ENCODE assay signal across 23 cellular contexts in genomic region chr3:58180099-58180880, GRCh38. TPM values are rescaled to one million over a fixed set of nuclear protein-coding genes. Genes with fewer than 3 reads are reported as not detected.
DNase-seq lines count a peak whose midpoint lies in the region; ATAC-seq, FAIRE-seq and TF ChIP-seq lines count a peak whose summit lies in the region.
"Had no signal": no experiment of that assay in that cellular context is flagged by ENCODE, and none has a peak within 500 bp of the region (broad histone marks: within the 10 kb centered on the region; RNA-seq: fewer than 3 reads in every experiment).

No MANE protein-coding gene starts in this region.

- CTCF ChIA-PET in GM12878 (lab: Yijun Ruan, JAX) = interaction anchor here (0.6 to 18.5 kb wide), 6 partner anchors 9 to 238 kb away, joined by 3 to 503 read pairs (median 15); partner anchors contain the start of genes FLNB, HTD2 and RPP14

- H3K9me3 ChIP-seq in GM12878 (replicated peaks; ENCODE audit: control insufficient read depth, insufficient read depth, low read length) = no peaks in the 10 kb centered on the region
- no peaks in the 10 kb centered on the region for H3K9me3 ChIP-seq in spleen
- no peaks in the 10 kb centered on the region for H3K9me3 ChIP-seq in uterus
- H3K9me3 ChIP-seq: BE2C, HAP-1 had no signal

- H3K4me1 ChIP-seq in GM12878 (ENCODE audit: control insufficient read depth, insufficient read depth, low read length) = peaks cover 14% of the 10 kb centered on the region
- H3K4me1 ChIP-seq in spleen = peaks cover 3 to 36% (median 29%) of the 10 kb centered on the region in 6 donors
- H3K4me1 ChIP-seq in uterus = peaks cover 0 to 10% of the 10 kb centered on the region in 2 donors
- H3K4me1 ChIP-seq: BE2C, HAP-1 had no signal

- no peaks in the 10 kb centered on the region for H3K79me2 ChIP-seq in GM12878 (ENCODE audit: control insufficient read depth, insufficient read depth, low read length)

- H3K27me3 Mint-ChIP-seq in natural killer cell treated with Interleukin-12 subunit alpha and Interleukin-12 subunit beta and Interleukin-15 and Interleukin-18, amount 100 ng/mL, for 72 hours = peaks cover 0 to 15% of the 10 kb centered on the region in 2 donors
- peaks cover 0 to 5% of the 10 kb centered on the region in 2 donors for H3K27me3 Mint-ChIP-seq in natural killer cell (ENCODE audit: low read depth in 2 of 2)
- peaks cover 35% of the 10 kb centered on the region for H3K27me3 Mint-ChIP-seq in nephron progenitor cell (ENCODE audit: low read depth, poor library complexity)
- H3K27me3 Mint-ChIP-seq: CD4-positive, alpha-beta memory T cell had no signal

- H4K20me1 ChIP-seq in GM12878 (ENCODE audit: control insufficient read depth, insufficient read depth) = no peaks in the 10 kb centered on the region

- no peaks in the 10 kb centered on the region for H3K27me3 ChIP-seq in GM12878 (replicated peaks in 1 of 2; ENCODE audit: control insufficient read depth in 2 of 2, insufficient read depth in 2 of 2, low read length in 1 of 2)
- peaks cover 0 to 15% (median 0%) of the 10 kb centered on the region in 7 donors for H3K27me3 ChIP-seq in spleen (replicated peaks in 1 of 7)
- H3K27me3 ChIP-seq in uterus = no peaks in the 10 kb centered on the region
- H3K27me3 ChIP-seq: BE2C had no signal

- TF ChIP-seq EP300 in GM12878 (IDR thresholded peaks at IDR 0.05; ENCODE audit: borderline replicate concordance in 1 of 2, control insufficient read depth in 1 of 2, low read depth in 2 of 2, low read length in 2 of 2) = no peak

- RAD21 ChIA-PET in GM12878 (lab: Charles Lee; ENCODE audit: unreplicated experiment) = interaction anchor here (1.1 kb wide), 1 partner anchor 182 kb away, joined by 3 read pairs; no protein-coding TSS in a partner anchor

- TF ChIP-seq POLR2A in GM12878 (IDR thresholded peaks at IDR 0.05; ENCODE audit: low read depth, low read length) (no peak), spleen (IDR thresholded peaks at IDR 0.05) (no peak), uterus (IDR thresholded peaks at IDR 0.05) (no peak)

- H3K4me3 Mint-ChIP-seq in natural killer cell treated with Interleukin-12 subunit alpha and Interleukin-12 subunit beta and Interleukin-15 and Interleukin-18, amount 100 ng/mL, for 72 hours = no peak overlapping the region
- H3K4me3 Mint-ChIP-seq in natural killer cell = no peak overlapping the region
- no peak overlapping the region for H3K4me3 Mint-ChIP-seq in nephron progenitor cell
- H3K4me3 Mint-ChIP-seq: HFFc6 had no signal

- no peak for TF ChIP-seq RAD21 in GM12878 (IDR thresholded peaks at IDR 0.05; ENCODE audit: insufficient read depth, low read depth, low read length)

- POLR2A ChIA-PET in GM12878 (lab: Charles Lee) = interaction anchor here (0.5 kb wide), 2 partner anchors 64 to 191 kb away, joined by 3 to 4 read pairs; no protein-coding TSS in a partner anchor

- H2AFZ ChIP-seq in GM12878 (ENCODE audit: control insufficient read depth, low read depth, low read length) = no peak overlapping the region

- H3K9ac ChIP-seq in GM12878 (ENCODE audit: control insufficient read depth, insufficient read depth, low read length) = no peak overlapping the region

- BruUV-seq in GM12878 (replicated peaks; lab: Mats Ljungman, UMichigan) = no TSS peak

- DNase-seq in natural killer cell treated with Interleukin-12 subunit alpha and Interleukin-12 subunit beta and Interleukin-15 and Interleukin-18, amount 100 ng/mL, for 72 hours (ENCODE audit: low spot score) = peak; percentile 59
- DNase-seq in natural killer cell = no peak
- no peak for DNase-seq in GM12878 (ENCODE audit: low read depth, low spot score)
- DNase-seq in myocyte (ENCODE audit: low read depth) = peak; percentile 77
- peak; percentile 72 for DNase-seq in spleen
- no peak for DNase-seq in nephron progenitor cell
- DNase-seq in uterus = no peak
- DNase-seq: BE2C; CD4-positive, alpha-beta memory T cell; DMS153; DMS79 treated with DMSO at 0.1 percent for 48 hours; EL; HFFc6 had no signal

- peaks cover 7% of the 10 kb centered on the region in 2 donors for H3K4me1 Mint-ChIP-seq in natural killer cell treated with Interleukin-12 subunit alpha and Interleukin-12 subunit beta and Interleukin-15 and Interleukin-18, amount 100 ng/mL, for 72 hours (ENCODE audit: low read depth in 2 of 2)
- H3K4me1 Mint-ChIP-seq in natural killer cell (peaks cover 0 to 12% of the 10 kb centered on the region in 2 donors), nephron progenitor cell (peaks cover 5% of the 10 kb centered on the region)

- TF ChIP-seq CTCF in natural killer cell (IDR thresholded peaks at IDR 0.05) = no peak
- TF ChIP-seq CTCF in GM12878 (IDR thresholded peaks at IDR 0.05 in 2 of 3, conservative IDR thresholded peaks at IDR 0.05 in 1 of 3; ENCODE audit: control insufficient read depth in 2 of 3, extremely low read depth in 1 of 3, insufficient read depth in 1 of 3, low read depth in 3 of 3, low read length in 3 of 3) = no peak
- no peak for TF ChIP-seq CTCF in spleen (IDR thresholded peaks at IDR 0.05 in 8 of 11, conservative IDR thresholded peaks at IDR 0.05 in 3 of 11)
- TF ChIP-seq CTCF in nephron progenitor cell (IDR thresholded peaks at IDR 0.05) = no peak
- no peak for TF ChIP-seq CTCF in uterus (IDR thresholded peaks at IDR 0.05)

- SMC1A ChIA-PET in GM12878 (lab: Charles Lee; ENCODE audit: uncharacterized antibody, unreplicated experiment) = interaction anchor here (1.0 to 1.7 kb wide), 4 partner anchors 34 to 358 kb away, joined by 3 to 6 read pairs (median 3); partner anchors contain the start of genes HTD2 and RPP14

- H3K4me3 ChIP-seq in GM12878 (no peak overlapping the region), spleen (no peak overlapping the region), uterus (no peak overlapping the region)
- H3K4me3 ChIP-seq: HAP-1 had no signal

- intact Hi-C loops in natural killer cell (cut with micrococcal nuclease) = no loop called here
- intact Hi-C loops in GM12878 (cut with micrococcal nuclease; ENCODE audit: unreplicated experiment) = no loop called here
- intact Hi-C loops in spleen (cut with DNase I; ENCODE audit: low total_unique reads) = no loop called here
- intact Hi-C loops in uterus (cut with DNase I; ENCODE audit: low total_unique reads) = no loop called here

- ATAC-seq in natural killer cell treated with Interleukin-12 subunit alpha and Interleukin-12 subunit beta and Interleukin-15 and Interleukin-18, amount 100 ng/mL, for 72 hours = no peak
- ATAC-seq in natural killer cell (no peak), GM12878 (no peak), esophagus mucosa (no peak)

- H3K4me2 ChIP-seq in GM12878 (ENCODE audit: control insufficient read depth, insufficient read depth) = no peak overlapping the region

- no peaks in the 10 kb centered on the region for H3K9me3 Mint-ChIP-seq in natural killer cell treated with Interleukin-12 subunit alpha and Interleukin-12 subunit beta and Interleukin-15 and Interleukin-18, amount 100 ng/mL, for 72 hours
- H3K9me3 Mint-ChIP-seq in natural killer cell (no peaks in the 10 kb centered on the region), nephron progenitor cell (no peaks in the 10 kb centered on the region)
- H3K9me3 Mint-ChIP-seq: CD4-positive, alpha-beta memory T cell; HFFc6 had no signal

- H3K36me3 ChIP-seq in GM12878 (ENCODE audit: control insufficient read depth in 2 of 2, insufficient read depth in 2 of 2, low read length in 1 of 2) = no peaks in the 10 kb centered on the region
- no peaks in the 10 kb centered on the region for H3K36me3 ChIP-seq in spleen
- H3K36me3 ChIP-seq in uterus = no peaks in the 10 kb centered on the region
- H3K36me3 ChIP-seq: BE2C, HAP-1 had no signal

- no peaks in the 10 kb centered on the region for H3K36me3 Mint-ChIP-seq in natural killer cell treated with Interleukin-12 subunit alpha and Interleukin-12 subunit beta and Interleukin-15 and Interleukin-18, amount 100 ng/mL, for 72 hours
- no peaks in the 10 kb centered on the region for H3K36me3 Mint-ChIP-seq in natural killer cell
- H3K36me3 Mint-ChIP-seq in nephron progenitor cell (ENCODE audit: low read depth) = no peaks in the 10 kb centered on the region
- H3K36me3 Mint-ChIP-seq: CD4-positive, alpha-beta memory T cell had no signal

- 40% methylated on average over 12 of the region's 12 CpGs for WGBS in GM12878 (ENCODE audit: insufficient coverage, insufficient replicate concordance, low lambda C conversion rate, missing lambda C conversion rate)
- WGBS in spleen, 5 donors = 87 to 97% (median 90%) methylated on average over 5 to 12 of the region's 12 CpGs

- in situ Hi-C loops in GM12878 (cut with MboI) = loop anchor here (5.0 to 10.0 kb wide), 3 partner anchors 232 to 445 kb away; no protein-coding TSS in a partner anchor

- H3K27ac ChIP-seq in GM12878 (ENCODE audit: control insufficient read depth, insufficient read depth) (no peak overlapping the region), spleen (no peak overlapping the region), uterus (no peak overlapping the region)
- H3K27ac ChIP-seq: C4-2B had no signal

- FAIRE-seq in GM12878 (lab: Jason Lieb, UNC) = no peak
- FAIRE-seq: D721Med, G401.6, GM12892, GM19239, H1 had no signal

- H3K27ac Mint-ChIP-seq in natural killer cell treated with Interleukin-12 subunit alpha and Interleukin-12 subunit beta and Interleukin-15 and Interleukin-18, amount 100 ng/mL, for 72 hours = no peak overlapping the region
- H3K27ac Mint-ChIP-seq in natural killer cell = no peak overlapping the region
- no peak overlapping the region for H3K27ac Mint-ChIP-seq in nephron progenitor cell
- H3K27ac Mint-ChIP-seq: HFFc6 had no signal

RNA-seq across cellular contexts. Expression of gene DNASE1L3, which starts 30.5 kb away (rescaled TPM):
- total RNA-seq in natural killer cell treated with Interleukin-12 subunit alpha and Interleukin-12 subunit beta and Interleukin-15 and Interleukin-18, amount 100 ng/mL, for 72 hours = not detected
- total RNA-seq in natural killer cell (1 to 10 TPM in 1 of 3 donors, not detected in 2; 1.3 TPM), GM12878 (2014; rRNA removed) (3.2 and 6.0 TPM in 2 replicates), GM12878 (2014; rRNA removed; fragmentation: Illumina TruSeq; extraction: Trizol) (3.6 and 5.3 TPM in 2 replicates), GM12878 (2021) (3.7 and 4.4 TPM in 2 replicates), myocyte (not detected in 2 replicates), spleen (100 to 1,000 TPM in 6 of 7 donors, 10 to 100 TPM in 1; 64.7 to 245 (median 172) TPM), uterus (1 to 10 TPM in 3 of 4 donors, under 1 TPM in 1; 0.77 to 3.2 (median 2.4) TPM), esophagus mucosa (2.7 TPM)
- total RNA-seq in GM12878 (2013; cell fraction: nucleolus; rRNA removed) = 288 TPM in 2 replicates
- 6.2 TPM for polyA plus RNA-seq in GM12878 (2011; ENCODE audit: low read depth)
- polyA plus RNA-seq in GM12878 (2011; rRNA removed) (72.1 and 84.4 TPM in 2 replicates), GM12878 (2014; fragmentation: Illumina TruSeq; extraction: Trizol) (3.1 and 4.9 TPM in 2 replicates), GM12878 (2014; fragmentation: Nextera tagmentation; extraction: Ambion mirVana) (10 to 100 TPM; 10.6 to 11.1 TPM), GM12878 (2014; rRNA removed) (3.7 and 5.7 TPM in 2 replicates), GM12878 (2016; fragmentation: Nextera tagmentation; extraction: Ambion mirVana) (1 to 10 TPM; 7.7 TPM), spleen (100 to 1,000 TPM in 1 of 3 donors, 10 to 100 TPM in 2; 52.1 to 102 (median 52.9) TPM)
- 43.3 and 48.4 TPM in 2 replicates for polyA plus RNA-seq in GM12878 (2011; cell fraction: cytosol; rRNA removed)
- 95.4 and 157 TPM in 2 replicates for polyA plus RNA-seq in GM12878 (2011; cell fraction: nucleus; rRNA removed)
- polyA plus RNA-seq in GM12878 (2012) = 12.3 and 19.0 TPM in 2 replicates
- 93.0 and 115 TPM in 2 replicates for polyA minus RNA-seq in GM12878 (2011; rRNA and poly(A)+ RNA removed)
- 16.8 and 21.7 TPM in 2 replicates for polyA minus RNA-seq in GM12878 (2011; cell fraction: cytosol; rRNA and poly(A)+ RNA removed)
- 63.7 and 75.3 TPM in 2 replicates for polyA minus RNA-seq in GM12878 (2011; cell fraction: nucleus; rRNA and poly(A)+ RNA removed)
- not detected for polyA plus RNA-seq in myocyte (2012)
- total RNA-seq: A172; CD4-positive, alpha-beta memory T cell; H1; HFFc6; HT1080 had no signal
- polyA plus RNA-seq: CD4-positive, alpha-beta memory T cell; H1 had no signal

RNA-seq across cellular contexts. Expression of gene ABHD6, which starts 57.3 kb away (rescaled TPM):
- total RNA-seq in natural killer cell treated with Interleukin-12 subunit alpha and Interleukin-12 subunit beta and Interleukin-15 and Interleukin-18, amount 100 ng/mL, for 72 hours = 1 to 10 TPM; 2.5 to 3.3 TPM
- total RNA-seq in natural killer cell = 10 to 100 TPM in 1 of 3 donors, 1 to 10 TPM in 2; 5.0 to 10.6 (median 9.3) TPM
- 50.4 and 53.6 TPM in 2 replicates for total RNA-seq in GM12878 (2013; cell fraction: nucleolus; rRNA removed)
- 2.9 and 3.3 TPM in 2 replicates for total RNA-seq in GM12878 (2014; rRNA removed)
- total RNA-seq in GM12878 (2014; rRNA removed; fragmentation: Illumina TruSeq; extraction: Trizol) = 2.5 and 2.9 TPM in 2 replicates
- total RNA-seq in GM12878 (2021) = 3.6 and 3.8 TPM in 2 replicates
- 6.6 TPM for polyA plus RNA-seq in GM12878 (2011; ENCODE audit: low read depth)
- 23.9 and 33.2 TPM in 2 replicates for polyA plus RNA-seq in GM12878 (2011; rRNA removed)
- polyA plus RNA-seq in GM12878 (2011; cell fraction: cytosol; rRNA removed) = 34.3 and 46.6 TPM in 2 replicates
- 19.4 and 22.2 TPM in 2 replicates for polyA plus RNA-seq in GM12878 (2011; cell fraction: nucleus; rRNA removed)
- 5.2 and 7.6 TPM in 2 replicates for polyA plus RNA-seq in GM12878 (2012)
- polyA plus RNA-seq in GM12878 (2014; fragmentation: Illumina TruSeq; extraction: Trizol) = 1.9 and 3.1 TPM in 2 replicates
- 1 to 10 TPM; 1.4 to 1.5 TPM for polyA plus RNA-seq in GM12878 (2014; fragmentation: Nextera tagmentation; extraction: Ambion mirVana)
- 2.7 and 4.0 TPM in 2 replicates for polyA plus RNA-seq in GM12878 (2014; rRNA removed)
- 1 to 10 TPM; 5.1 to 7.0 TPM for polyA plus RNA-seq in GM12878 (2016; fragmentation: Nextera tagmentation; extraction: Ambion mirVana)
- polyA minus RNA-seq in GM12878 (2011; rRNA and poly(A)+ RNA removed) = 47.7 and 52.5 TPM in 2 replicates
- polyA minus RNA-seq in GM12878 (2011; cell fraction: cytosol; rRNA and poly(A)+ RNA removed) = 9.2 and 12.8 TPM in 2 replicates
- 19.8 and 21.2 TPM in 2 replicates for polyA minus RNA-seq in GM12878 (2011; cell fraction: nucleus; rRNA and poly(A)+ RNA removed)
- total RNA-seq in myocyte = 5.8 and 6.1 TPM in 2 replicates
- polyA plus RNA-seq in myocyte (2012) = 6.6 TPM
- 10 to 100 TPM; 42.9 to 79.9 (median 59.8) TPM for total RNA-seq in spleen
- polyA plus RNA-seq in spleen = 10 to 100 TPM; 17.2 to 39.3 (median 34.9) TPM
- 10 to 100 TPM in 3 of 4 donors, 1 to 10 TPM in 1; 6.7 to 20.6 (median 15.8) TPM for total RNA-seq in uterus
- 4.1 TPM for total RNA-seq in esophagus mucosa

Comparison
In these comparisons a context has a peak if more than half of its experiments do, and no peak if none do; other contexts are left out.
1. DNase-seq: peak in natural killer cell treated with Interleukin-12 subunit alpha and Interleukin-12 subunit beta and Interleukin-15 and Interleukin-18, amount 100 ng/mL, for 72 hours (single experiment), myocyte (single experiment) and spleen (single experiment); none in natural killer cell (single experiment), GM12878 (single experiment), nephron progenitor cell (single experiment) and uterus (0 of 2).